ENCODE assay signal across 1 cellular context in genomic region chr5:140639093-140639821, GRCh38.
TF ChIP-seq lines count a peak whose summit lies in the region.

Gene TMCO6 (plus strand): TSS chr5:140639451. CDS start chr5:140639528, 77 bp downstream.

TF ChIP-seq in K562, 482 proteins besides CTCF, POLR2A, EP300 and RAD21 (continued from another document and continues in another):
- TF ChIP-seq PBX2 (CRISPR knock-in tag; IDR thresholded peaks at IDR 0.05; ENCODE audit: low read depth) (peak; percentile 42; the same call in 1 of the 2 replicates), PBX2 (tag; conservative IDR thresholded peaks at IDR 0.05; ENCODE audit: low read depth) (peak; percentile 92), HBP1 (CRISPR knock-in tag; IDR thresholded peaks at IDR 0.05) (no peak), FOXK1 (CRISPR knock-in tag; IDR thresholded peaks at IDR 0.05; ENCODE audit: borderline replicate concordance) (no peak), CBX3 (IDR thresholded peaks at IDR 0.05; ENCODE audit: borderline replicate concordance in 1 of 2, low read length in 2 of 2) (peak in 1 of 2 experiments; percentile 15; a peak in 1 of 3 replicates), SAFB2 (IDR thresholded peaks at IDR 0.05; ENCODE audit: borderline replicate concordance, low read depth, low read length, severe bottlenecking) (no peak), NUFIP1 (IDR thresholded peaks at IDR 0.05; ENCODE audit: partially characterized antibody) (peak; percentile 7), ZSCAN29 (IDR thresholded peaks at IDR 0.05) (no peak), SMAD3 (CRISPR knock-in tag; conservative IDR thresholded peaks at IDR 0.05) (no peak), E2F8 (IDR thresholded peaks at IDR 0.05; ENCODE audit: low read depth, partially characterized antibody) (peak; percentile 17), MTA3 (IDR thresholded peaks at IDR 0.05; ENCODE audit: borderline replicate concordance) (no peak), NR0B1 (IDR thresholded peaks at IDR 0.05; ENCODE audit: partially characterized antibody) (no peak), SIN3A (IDR thresholded peaks at IDR 0.05; ENCODE audit: borderline replicate concordance in 2 of 2, control insufficient read depth in 1 of 2, low read depth in 2 of 2, low read length in 2 of 2) (peak in 1 of 2 experiments; percentile 60; a peak in 1 of 4 replicates), AFF1 (IDR thresholded peaks at IDR 0.05; ENCODE audit: low read depth in 1 of 2, partially characterized antibody in 2 of 2) (no peak), DDX20 (tag; IDR thresholded peaks at IDR 0.05; ENCODE audit: low read depth) (no peak), NFE2L1 (tag; IDR thresholded peaks at IDR 0.05; ENCODE audit: borderline replicate concordance, low read depth) (no peak), GTF2A2 (tag; IDR thresholded peaks at IDR 0.05) (no peak), CGGBP1 (CRISPR knock-in tag; IDR thresholded peaks at IDR 0.05) (no peak), ARID3B (CRISPR knock-in tag; IDR thresholded peaks at IDR 0.05; ENCODE audit: borderline replicate concordance) (no peak), CEBPZ (IDR thresholded peaks at IDR 0.05; ENCODE audit: borderline replicate concordance, low read depth, low read length) (no peak), PPARD (CRISPR knock-in tag; IDR thresholded peaks at IDR 0.05) (no peak), ELK1 (CRISPR knock-in tag; IDR thresholded peaks at IDR 0.05) (no peak), ZBTB12 (CRISPR knock-in tag; IDR thresholded peaks at IDR 0.05) (no peak), MEF2A (IDR thresholded peaks at IDR 0.05; ENCODE audit: control insufficient read depth, low read depth, low read length) (0 out of 2 replicates have a peak, but pooled peaks have one; percentile 16), HES1 (IDR thresholded peaks at IDR 0.05; ENCODE audit: low read depth) (no peak), TAF9B (IDR thresholded peaks at IDR 0.05; ENCODE audit: partially characterized antibody) (no peak), ZNF239 (CRISPR knock-in tag; IDR thresholded peaks at IDR 0.05) (no peak), IRF2 (CRISPR knock-in tag; IDR thresholded peaks at IDR 0.05) (no peak), ZNF311 (CRISPR knock-in tag; IDR thresholded peaks at IDR 0.05) (no peak), ID3 (CRISPR knock-in tag; IDR thresholded peaks at IDR 0.05) (no peak), ID3 (tag; IDR thresholded peaks at IDR 0.05) (no peak), EHMT2 (IDR thresholded peaks at IDR 0.05) (no peak), ZNF165 (CRISPR knock-in tag; IDR thresholded peaks at IDR 0.05; ENCODE audit: borderline replicate concordance) (no peak)
